19 cellular contexts compared by ENCODE assay signal in the genomic region with DNA sequence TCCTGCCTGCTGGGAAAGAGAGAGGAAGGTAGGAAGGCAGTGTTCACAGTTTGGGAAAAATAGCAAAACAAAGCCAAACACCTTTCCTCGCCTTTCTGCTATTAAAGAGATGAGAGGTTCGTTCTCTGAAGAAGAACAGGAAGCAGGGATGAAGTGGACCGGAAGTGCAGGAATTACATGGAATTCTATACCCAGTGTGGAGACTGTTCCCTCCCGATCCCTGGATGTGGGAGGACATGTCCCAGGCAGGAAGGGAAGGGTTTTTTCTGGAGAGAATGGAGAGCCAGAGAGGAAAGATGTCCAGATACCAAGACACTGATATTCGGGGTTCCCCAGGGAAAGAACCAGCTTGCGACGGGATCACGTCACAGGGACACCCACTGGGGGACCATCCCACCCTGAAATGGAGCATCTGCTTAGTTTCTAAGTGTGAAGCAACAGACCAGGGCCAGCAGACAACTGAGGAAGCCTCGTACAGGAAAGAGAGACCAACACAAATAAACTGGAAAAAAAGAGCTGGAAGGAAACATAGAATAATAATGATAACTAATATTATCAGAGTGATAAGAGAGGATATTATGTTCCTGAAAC.
"Had no signal": no experiment of that assay in that cellular context is flagged by ENCODE, and none has a peak within 500 bp of the region (broad histone marks: within the 10 kb centered on the region; RNA-seq: fewer than 3 reads in every experiment).

No MANE protein-coding gene starts in this region.

- H2AFZ ChIP-seq: neural progenitor cell had no signal

- H3K4me2 ChIP-seq: neural progenitor cell had no signal

- H3K4me3 ChIP-seq: ascending aorta, cardiac muscle cell, left lung, neural progenitor cell, pancreas, skin epidermis, uterus had no signal

- DNase-seq: activated CD4-positive, alpha-beta memory T cell treated with anti-CD3 and anti-CD28 coated beads for 36 hours; activated CD4-positive, alpha-beta T cell treated with anti-CD3 and anti-CD28 coated beads for 1 hour; activated CD8-positive, alpha-beta memory T cell treated with anti-CD3 and anti-CD28 coated beads, Interleukin-2, amount 50 U/mL, for 4 hours; activated naive CD8-positive, alpha-beta T cell treated with anti-CD3 and anti-CD28 coated beads, Interleukin-2, amount 50 U/mL, for 24 hours; endodermal cell; foreskin fibroblast; head of caudate nucleus; islet precursor cell; left lung; pancreas; stimulated activated CD4-positive, alpha-beta T cell treated with anti-CD3 and anti-CD28 coated beads, Interleukin-4, amount 100 ng/mL, for 4 hours; stimulated activated naive CD8-positive, alpha-beta T cell treated with anti-CD3 and anti-CD28 coated beads, Interleukin-15, amount 100 ng/mL, for 72 hours; T1000; uterus had no signal

- H3K4me1 Mint-ChIP-seq: activated naive CD8-positive, alpha-beta T cell treated with anti-CD3 and anti-CD28 coated beads, Interleukin-2, amount 50 U/mL, for 24 hours; endodermal cell; stimulated activated naive CD8-positive, alpha-beta T cell treated with anti-CD3 and anti-CD28 coated beads, Interleukin-15, amount 100 ng/mL, for 72 hours had no signal

- H3K27ac ChIP-seq: ascending aorta, cardiac muscle cell, neural progenitor cell, pancreas, uterus had no signal

- FAIRE-seq: pancreas had no signal

- H3K4me3 Mint-ChIP-seq: activated CD4-positive, alpha-beta memory T cell treated with anti-CD3 and anti-CD28 coated beads for 36 hours; activated naive CD8-positive, alpha-beta T cell treated with anti-CD3 and anti-CD28 coated beads, Interleukin-2, amount 50 U/mL, for 24 hours; endodermal cell; neural progenitor cell; stimulated activated naive CD8-positive, alpha-beta T cell treated with anti-CD3 and anti-CD28 coated beads, Interleukin-15, amount 100 ng/mL, for 72 hours had no signal

- H3K9ac ChIP-seq: neural progenitor cell had no signal

- ATAC-seq: activated naive CD8-positive, alpha-beta T cell treated with anti-CD3 and anti-CD28 coated beads, Interleukin-2, amount 50 U/mL, for 24 hours; esophagus mucosa; left lung; pancreas; stimulated activated naive CD8-positive, alpha-beta T cell treated with anti-CD3 and anti-CD28 coated beads, Interleukin-15, amount 100 ng/mL, for 72 hours had no signal

- H3K36me3 ChIP-seq: ascending aorta, cardiac muscle cell, left lung, pancreas, uterus had no signal

- H3K27me3 ChIP-seq: ascending aorta, cardiac muscle cell, left lung, neural progenitor cell, pancreas, uterus had no signal

- H3K4me1 ChIP-seq: ascending aorta, left lung, pancreas, uterus had no signal

- H3K9me3 Mint-ChIP-seq: activated CD4-positive, alpha-beta memory T cell treated with anti-CD3 and anti-CD28 coated beads for 36 hours; activated naive CD8-positive, alpha-beta T cell treated with anti-CD3 and anti-CD28 coated beads, Interleukin-2, amount 50 U/mL, for 24 hours; stimulated activated naive CD8-positive, alpha-beta T cell treated with anti-CD3 and anti-CD28 coated beads, Interleukin-15, amount 100 ng/mL, for 72 hours had no signal

- H3K36me3 Mint-ChIP-seq: activated CD4-positive, alpha-beta memory T cell treated with anti-CD3 and anti-CD28 coated beads for 36 hours had no signal

- H3K27ac Mint-ChIP-seq: activated CD4-positive, alpha-beta memory T cell treated with anti-CD3 and anti-CD28 coated beads for 36 hours; activated naive CD8-positive, alpha-beta T cell treated with anti-CD3 and anti-CD28 coated beads, Interleukin-2, amount 50 U/mL, for 24 hours; endodermal cell; neural progenitor cell; stimulated activated naive CD8-positive, alpha-beta T cell treated with anti-CD3 and anti-CD28 coated beads, Interleukin-15, amount 100 ng/mL, for 72 hours had no signal

- H3K9me3 ChIP-seq: ascending aorta, left lung, pancreas, uterus had no signal
